ENCODE assay signal across 8 cellular contexts in the genomic region with DNA sequence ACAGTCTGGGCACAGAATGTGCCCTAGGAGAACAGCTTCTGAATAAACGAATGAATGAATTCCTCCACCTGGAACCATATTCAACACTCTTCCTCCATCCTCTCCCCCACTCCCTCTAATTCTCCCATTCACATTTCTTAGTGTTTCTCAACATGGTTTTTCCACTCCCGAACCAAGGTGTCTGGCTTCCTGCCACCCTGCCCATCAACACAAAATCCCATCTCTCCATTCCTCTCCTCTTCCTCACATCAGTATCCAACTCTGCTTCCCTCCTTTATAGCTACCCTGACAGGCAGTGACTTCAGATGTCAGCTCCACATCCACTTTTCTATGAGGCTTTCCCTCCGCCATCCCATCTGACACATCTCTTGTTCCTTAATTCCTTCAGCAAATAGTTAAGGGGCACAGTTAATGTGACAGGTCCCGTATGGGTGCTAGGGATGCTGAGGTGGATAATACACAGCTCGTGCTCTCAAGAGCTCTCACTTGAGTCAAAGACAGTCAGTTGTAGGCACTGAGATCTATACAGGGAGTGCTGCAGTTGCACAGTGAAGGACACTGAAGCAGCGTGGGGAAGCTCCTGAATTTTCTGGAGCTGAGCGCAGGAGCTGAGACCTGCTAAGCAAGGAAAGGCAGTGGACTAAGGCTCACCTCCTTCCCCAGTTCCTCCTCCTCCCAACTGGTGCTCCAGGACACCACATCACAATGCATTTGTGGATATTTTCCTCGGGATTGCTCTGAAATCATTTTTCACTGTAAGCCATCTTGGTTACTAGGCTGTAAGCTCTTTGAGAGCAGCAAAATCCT. TPM values are rescaled to one million over a fixed set of nuclear protein-coding genes. Genes with fewer than 3 reads are reported as not detected.
A peak's percentile ranks its signal among the peaks of the same experiment; 100 is the strongest.
DNase-seq lines count a peak whose midpoint lies in the region; ATAC-seq, FAIRE-seq and TF ChIP-seq lines count a peak whose summit lies in the region.
"Had no signal": no experiment of that assay in that cellular context is flagged by ENCODE, and none has a peak within 500 bp of the region (broad histone marks: within the 10 kb centered on the region; RNA-seq: fewer than 3 reads in every experiment).

No MANE protein-coding gene starts in this region.

- H3K27ac ChIP-seq in DND-41 (ENCODE audit: low read length): peak overlapping the region; percentile 98
- H3K27ac ChIP-seq in K562 (ENCODE audit: extremely low read depth, low read depth, low read length): peak overlapping the region; percentile 26; the same call in 1 of the 3 replicates
- peak overlapping the region; percentile 9 for H3K27ac ChIP-seq in neural cell (ENCODE audit: low read length)

- TF ChIP-seq EP300 in K562 (IDR thresholded peaks at IDR 0.05; ENCODE audit: low read length) (no peak), neural cell (conservative IDR thresholded peaks at IDR 0.05; ENCODE audit: poor library complexity, severe bottlenecking) (no peak)

- POLR2A ChIA-PET in K562 (lab: Yijun Ruan, JAX): interaction anchor here (0.6 to 4.7 kb wide), 3 partner anchors 10 to 704 kb away, joined by 3 to 38 read pairs (median 7); no protein-coding TSS in a partner anchor

- no peaks in the 10 kb centered on the region for H3K9me2 ChIP-seq in neural cell (ENCODE audit: insufficient read depth, low read length)

- H3K4me1 ChIP-seq in DND-41 (ENCODE audit: insufficient read depth, low read length): peaks cover 75% of the 10 kb centered on the region
- H3K4me1 ChIP-seq in K562 (replicated peaks in 1 of 2; ENCODE audit: control insufficient read depth in 2 of 2, insufficient read depth in 2 of 2, low read length in 2 of 2): peaks cover 55 to 71% of the 10 kb centered on the region in 2 experiments

- DNase-seq in DND-41: no peak
- no peak for DNase-seq in K562 (ENCODE audit: extremely low read depth in 1 of 4, low spot score in 3 of 4)
- DNase-seq in posterior cingulate gyrus: no peak
- DNase-seq in erythroblast (lab: John Stamatoyannopoulos, UW): no peak
- DNase-seq in nucleus accumbens (lab: John Stamatoyannopoulos, UW): no peak
- DNase-seq: activated gamma-delta T cell, nephron progenitor cell had no signal

- peak; percentile 35 for FAIRE-seq in K562 (lab: Jason Lieb, UNC)

- intact Hi-C loops in K562 (cut with micrococcal nuclease): loop anchor here (5.0 kb wide), 1 partner anchor 133 kb away; a partner anchor contains a TSS
- intact Hi-C loops in posterior cingulate gyrus (cut with DNase I): loop anchor here (10.0 kb wide), 1 partner anchor 116 kb away; a partner anchor contains a TSS

- CTCF ChIA-PET in K562 (lab: Yijun Ruan, JAX; ENCODE audit: low intra/inter-chr PET ratio): no interaction called here

- peak overlapping the region; percentile 83 for H3K9ac ChIP-seq in DND-41 (ENCODE audit: low read depth, low read length)
- peak overlapping the region in 1 of 2 experiments; percentile 34; a peak in 3 of 4 replicates for H3K9ac ChIP-seq in K562 (ENCODE audit: insufficient read depth in 1 of 2, low read depth in 2 of 2, low read length in 2 of 2)
- H3K9ac ChIP-seq in neural cell (ENCODE audit: low read length): peak overlapping the region; percentile 34

- H3K4me2 ChIP-seq in DND-41 (ENCODE audit: insufficient read depth, low read length): peak overlapping the region; percentile 88
- peak overlapping the region; percentile 88 for H3K4me2 ChIP-seq in K562 (ENCODE audit: insufficient read depth, low read length)
- H3K4me2 ChIP-seq in neural cell (ENCODE audit: low read length): no peak overlapping the region

- no peak overlapping the region for H2AFZ ChIP-seq in DND-41 (ENCODE audit: low read depth, low read length)
- no peak overlapping the region for H2AFZ ChIP-seq in K562 (ENCODE audit: low read depth, low read length)
- peak overlapping the region; percentile 15 for H2AFZ ChIP-seq in neural cell (ENCODE audit: low read depth, low read length)

- H3K4me3 ChIP-seq in DND-41 (ENCODE audit: low read depth in 1 of 2, low read length in 2 of 2) (peak overlapping the region in 1 of 2 experiments; percentile 72; a peak in 3 of 4 replicates), K562 (peak overlapping the region; percentile 81; the same call in 1 of the 2 replicates), neural cell (ENCODE audit: low read length) (peak overlapping the region; percentile 20)

- WGBS in K562 (ENCODE audit: insufficient coverage, low coverage, missing lambda C conversion rate): 59% methylated on average over 8 of the region's 8 CpGs

- peaks cover 30% of the 10 kb centered on the region for H3K36me3 ChIP-seq in DND-41 (ENCODE audit: insufficient read depth, low read length)
- H3K36me3 ChIP-seq in K562 (ENCODE audit: control insufficient read depth, insufficient read depth, low read length): peaks cover 20% of the 10 kb centered on the region; the same call in 2 of the 3 replicates
- H3K36me3 ChIP-seq in neural cell (ENCODE audit: insufficient read depth, low read length): no peaks in the 10 kb centered on the region

- no peaks in the 10 kb centered on the region for H3F3A ChIP-seq in neural cell (ENCODE audit: insufficient read depth, low read length, poor library complexity, severe bottlenecking)

- TF ChIP-seq CTCF in DND-41 (IDR thresholded peaks at IDR 0.05; ENCODE audit: borderline replicate concordance, extremely low read depth, low read length, poor library complexity, severe bottlenecking): no peak
- no peak for TF ChIP-seq CTCF in K562 (IDR thresholded peaks at IDR 0.05 in 2 of 3, conservative IDR thresholded peaks at IDR 0.05 in 1 of 3; ENCODE audit: insufficient read depth in 2 of 3, low read depth in 1 of 3, low read length in 3 of 3)
- TF ChIP-seq CTCF in neural cell (IDR thresholded peaks at IDR 0.05; ENCODE audit: poor library complexity, severe bottlenecking): no peak

- H3K9me3 ChIP-seq in DND-41 (ENCODE audit: insufficient read depth, low read length, severe bottlenecking) (no peaks in the 10 kb centered on the region), K562 (replicated peaks; ENCODE audit: control insufficient read depth, insufficient read depth, low read depth, low read length) (no peaks in the 10 kb centered on the region), neural cell (ENCODE audit: low read length) (no peaks in the 10 kb centered on the region)

- ATAC-seq in DND-41 (ENCODE audit: insufficient read depth, low read depth) (no peak), K562 (no peak)

- H3K27me3 ChIP-seq in DND-41 (ENCODE audit: insufficient read depth, low read length, poor library complexity): no peaks in the 10 kb centered on the region
- no peaks in the 10 kb centered on the region for H3K27me3 ChIP-seq in K562 (ENCODE audit: control insufficient read depth in 2 of 2, insufficient read depth in 2 of 2, low read length in 2 of 2)
- no peaks in the 10 kb centered on the region for H3K27me3 ChIP-seq in neural cell (ENCODE audit: insufficient read depth, low read depth, low read length)

- BruUV-seq in K562 (replicated peaks; lab: Mats Ljungman, UMichigan): no TSS peak

- H3K9me1 ChIP-seq in K562 (ENCODE audit: control insufficient read depth, insufficient read depth, low read length): no peaks in the 10 kb centered on the region

- peaks cover 78% of the 10 kb centered on the region for H3K79me2 ChIP-seq in DND-41 (ENCODE audit: insufficient read depth, low read length)
- peaks cover 71% of the 10 kb centered on the region for H3K79me2 ChIP-seq in K562 (ENCODE audit: control insufficient read depth, insufficient read depth, low read length)
- no peaks in the 10 kb centered on the region for H3K79me2 ChIP-seq in neural cell (replicated peaks; ENCODE audit: insufficient read depth, low read length)

- no peak for TF ChIP-seq RAD21 in K562 (CRISPR knock-in tag; conservative IDR thresholded peaks at IDR 0.05 in 1 of 2, IDR thresholded peaks at IDR 0.05 in 1 of 2)
- no peak for TF ChIP-seq RAD21 in neural cell (conservative IDR thresholded peaks at IDR 0.05)

- no peak for TF ChIP-seq POLR2A in K562 (conservative IDR thresholded peaks at IDR 0.05)
- TF ChIP-seq POLR2A in erythroblast (IDR thresholded peaks at IDR 0.05; ENCODE audit: low read length): no peak

- in situ Hi-C loops in K562 (cut with MboI): loop anchor here (5.0 kb wide), 1 partner anchor 33 kb away; no protein-coding TSS in a partner anchor

- H4K20me1 ChIP-seq in DND-41 (ENCODE audit: insufficient read depth, low read length) (peaks cover 20% of the 10 kb centered on the region), K562 (replicated peaks; ENCODE audit: control insufficient read depth, insufficient read depth, low read length) (no peaks in the 10 kb centered on the region), neural cell (ENCODE audit: insufficient read depth) (no peaks in the 10 kb centered on the region)

RNA-seq across cellular contexts. Expression of a gene that starts 2.7 kb away (rescaled TPM):
- 73.3 and 150 TPM in 2 replicates for total RNA-seq in K562 (2011; cell fraction: chromatin; rRNA removed; ENCODE audit: low replicate concordance)
- total RNA-seq in K562 (2011; cell fraction: nucleolus; rRNA removed): 101 and 137 TPM in 2 replicates
- 118 and 145 TPM in 2 replicates for total RNA-seq in K562 (2011; cell fraction: nucleoplasm; rRNA removed)
- total RNA-seq in K562 (2014; rRNA removed) (34.6 and 43.5 TPM in 2 replicates), K562 (2014; rRNA removed; fragmentation: Illumina TruSeq; extraction: Trizol) (18.3 and 22.0 TPM in 2 replicates), K562 (2015; rRNA removed; fragmentation: Illumina TruSeq; extraction: Trizol) (31.1 and 33.0 TPM in 2 replicates), K562 (2021) (29.8 and 37.7 TPM in 2 replicates)
- polyA plus RNA-seq in K562 (2011; rRNA removed) (27.2 and 30.0 TPM in 2 replicates), K562 (2014; fragmentation: Illumina TruSeq; extraction: Trizol) (38.2 and 57.7 TPM in 2 replicates), K562 (2014; fragmentation: Nextera tagmentation; extraction: Ambion mirVana) (under 1 TPM; 0.76 to 0.89 TPM), K562 (2014; rRNA removed) (22.0 and 22.5 TPM in 2 replicates), neural cell (4.5 and 6.7 TPM in 2 replicates)
- 26.1 and 32.9 TPM in 2 replicates for polyA plus RNA-seq in K562 (2011; cell fraction: cytosol; rRNA removed)
- polyA plus RNA-seq in K562 (2011; cell fraction: nucleus; rRNA removed): 38.9 and 53.1 TPM in 2 replicates
- polyA plus RNA-seq in K562 (2012): 28.5 and 42.0 TPM in 2 replicates
- polyA minus RNA-seq in K562 (2011; rRNA and poly(A)+ RNA removed): 31.2 and 34.3 TPM in 2 replicates
- 42.9 and 43.0 TPM in 2 replicates for polyA minus RNA-seq in K562 (2011; cell fraction: cytosol; rRNA and poly(A)+ RNA removed)
- 33.1 and 33.2 TPM in 2 replicates for polyA minus RNA-seq in K562 (2011; cell fraction: nucleus; rRNA and poly(A)+ RNA removed)
- 1.6 and 3.7 TPM in 2 replicates for polyA minus RNA-seq in neural cell

RNA-seq across cellular contexts. Expression of a gene that starts 28.7 kb away (rescaled TPM):
- 1.9 TPM in 1 of 2 replicates, not detected in the other for total RNA-seq in K562 (2011; cell fraction: chromatin; rRNA removed; ENCODE audit: low replicate concordance)
- total RNA-seq in K562 (2011; cell fraction: nucleolus; rRNA removed): 0.50 and 0.92 TPM in 2 replicates
- total RNA-seq in K562 (2011; cell fraction: nucleoplasm; rRNA removed): 0.15 and 0.29 TPM in 2 replicates
- 0.33 and 0.41 TPM in 2 replicates for total RNA-seq in K562 (2014; rRNA removed)
- total RNA-seq in K562 (2014; rRNA removed; fragmentation: Illumina TruSeq; extraction: Trizol): 0.19 and 0.29 TPM in 2 replicates
- not detected in 2 replicates for total RNA-seq in K562 (2015; rRNA removed; fragmentation: Illumina TruSeq; extraction: Trizol)
- total RNA-seq in K562 (2021): 0.86 and 1.2 TPM in 2 replicates
- polyA plus RNA-seq in K562 (2011; rRNA removed): 0.28 and 0.38 TPM in 2 replicates
- 1.0 and 5.3 TPM in 2 replicates for polyA plus RNA-seq in K562 (2011; cell fraction: cytosol; rRNA removed)
- 0.24 and 0.26 TPM in 2 replicates for polyA plus RNA-seq in K562 (2011; cell fraction: nucleus; rRNA removed)
- 0.35 and 0.84 TPM in 2 replicates for polyA plus RNA-seq in K562 (2012)
- polyA plus RNA-seq in K562 (2014; fragmentation: Illumina TruSeq; extraction: Trizol): 0.18 and 0.42 TPM in 2 replicates
- polyA plus RNA-seq in K562 (2014; fragmentation: Nextera tagmentation; extraction: Ambion mirVana): not detected
- 0.22 and 0.54 TPM in 2 replicates for polyA plus RNA-seq in K562 (2014; rRNA removed)
- 0.09 and 0.18 TPM in 2 replicates for polyA minus RNA-seq in K562 (2011; rRNA and poly(A)+ RNA removed)
- not detected in 2 replicates for polyA minus RNA-seq in K562 (2011; cell fraction: cytosol; rRNA and poly(A)+ RNA removed)
- 0.33 and 0.81 TPM in 2 replicates for polyA minus RNA-seq in K562 (2011; cell fraction: nucleus; rRNA and poly(A)+ RNA removed)
- polyA plus RNA-seq in neural cell: not detected in 2 replicates
- polyA minus RNA-seq in neural cell: not detected in 2 replicates

RNA-seq across cellular contexts. Expression of a gene that starts 36.2 kb away (rescaled TPM):
- 0.23 and 0.32 TPM in 2 replicates for total RNA-seq in K562 (2011; cell fraction: chromatin; rRNA removed; ENCODE audit: low replicate concordance)
- not detected in 2 replicates for total RNA-seq in K562 (2011; cell fraction: nucleolus; rRNA removed)
- total RNA-seq in K562 (2011; cell fraction: nucleoplasm; rRNA removed): not detected in 2 replicates
- total RNA-seq in K562 (2014; rRNA removed): not detected in 2 replicates
- not detected in 2 replicates for total RNA-seq in K562 (2014; rRNA removed; fragmentation: Illumina TruSeq; extraction: Trizol)
- not detected in 2 replicates for total RNA-seq in K562 (2015; rRNA removed; fragmentation: Illumina TruSeq; extraction: Trizol)
- total RNA-seq in K562 (2021): 0.34 and 0.49 TPM in 2 replicates
- polyA plus RNA-seq in K562 (2011; rRNA removed): 0.12 and 0.31 TPM in 2 replicates
- polyA plus RNA-seq in K562 (2011; cell fraction: cytosol; rRNA removed): 0.06 and 0.16 TPM in 2 replicates
- polyA plus RNA-seq in K562 (2011; cell fraction: nucleus; rRNA removed): 0.18 and 0.58 TPM in 2 replicates
- polyA plus RNA-seq in K562 (2012): 0.14 TPM in 1 of 2 replicates, not detected in the other
- polyA plus RNA-seq in K562 (2014; fragmentation: Illumina TruSeq; extraction: Trizol): 0.33 TPM in 1 of 2 replicates, not detected in the other
- polyA plus RNA-seq in K562 (2014; fragmentation: Nextera tagmentation; extraction: Ambion mirVana): under 1 TPM in 1 of 2 experiments, not detected in 1; 0.15 TPM
- not detected in 2 replicates for polyA plus RNA-seq in K562 (2014; rRNA removed)
- polyA minus RNA-seq in K562 (2011; rRNA and poly(A)+ RNA removed): 0.60 TPM in 1 of 2 replicates, not detected in the other
- polyA minus RNA-seq in K562 (2011; cell fraction: cytosol; rRNA and poly(A)+ RNA removed): not detected in 2 replicates
- not detected in 2 replicates for polyA minus RNA-seq in K562 (2011; cell fraction: nucleus; rRNA and poly(A)+ RNA removed)
- not detected in 2 replicates for polyA plus RNA-seq in neural cell
- not detected in 2 replicates for polyA minus RNA-seq in neural cell

RNA-seq across cellular contexts. Expression of a gene that starts 44.8 kb away (rescaled TPM):
- 66.4 and 105 TPM in 2 replicates for total RNA-seq in K562 (2011; cell fraction: chromatin; rRNA removed; ENCODE audit: low replicate concordance)
- 71.7 and 95.4 TPM in 2 replicates for total RNA-seq in K562 (2011; cell fraction: nucleolus; rRNA removed)
- 76.0 and 142 TPM in 2 replicates for total RNA-seq in K562 (2011; cell fraction: nucleoplasm; rRNA removed)
- total RNA-seq in K562 (2014; rRNA removed) (43.2 and 68.2 TPM in 2 replicates), K562 (2014; rRNA removed; fragmentation: Illumina TruSeq; extraction: Trizol) (16.5 and 20.4 TPM in 2 replicates), K562 (2015; rRNA removed; fragmentation: Illumina TruSeq; extraction: Trizol) (31.9 and 35.3 TPM in 2 replicates), K562 (2021) (65.0 and 67.2 TPM in 2 replicates)
- polyA plus RNA-seq in K562 (2011; rRNA removed) (15.4 and 28.2 TPM in 2 replicates), K562 (2014; fragmentation: Illumina TruSeq; extraction: Trizol) (61.8 and 69.0 TPM in 2 replicates), K562 (2014; fragmentation: Nextera tagmentation; extraction: Ambion mirVana) (1 to 10 TPM in 1 of 2 experiments, under 1 TPM in 1; 0.96 to 1.7 TPM), K562 (2014; rRNA removed) (46.6 and 54.1 TPM in 2 replicates), neural cell (not detected in 2 replicates)
- 23.6 and 45.6 TPM in 2 replicates for polyA plus RNA-seq in K562 (2011; cell fraction: cytosol; rRNA removed)
- 43.1 and 75.7 TPM in 2 replicates for polyA plus RNA-seq in K562 (2011; cell fraction: nucleus; rRNA removed)
- 42.3 and 70.3 TPM in 2 replicates for polyA plus RNA-seq in K562 (2012)
- polyA minus RNA-seq in K562 (2011; rRNA and poly(A)+ RNA removed): 9.9 and 11.4 TPM in 2 replicates
- polyA minus RNA-seq in K562 (2011; cell fraction: cytosol; rRNA and poly(A)+ RNA removed): 17.1 and 33.1 TPM in 2 replicates
- polyA minus RNA-seq in K562 (2011; cell fraction: nucleus; rRNA and poly(A)+ RNA removed): 18.0 and 21.8 TPM in 2 replicates
- polyA minus RNA-seq in neural cell: not detected in 2 replicates

Comparison
In these comparisons a context has a peak if more than half of its experiments do, and no peak if none do; other contexts are left out.
1. H3K27ac ChIP-seq: peak in every context shown above with its lines; median percentile 98 in DND-41; 26 in K562; 9 in neural cell.